Comparison of ENCODE assay signal across 1 cellular context in the genomic region with DNA sequence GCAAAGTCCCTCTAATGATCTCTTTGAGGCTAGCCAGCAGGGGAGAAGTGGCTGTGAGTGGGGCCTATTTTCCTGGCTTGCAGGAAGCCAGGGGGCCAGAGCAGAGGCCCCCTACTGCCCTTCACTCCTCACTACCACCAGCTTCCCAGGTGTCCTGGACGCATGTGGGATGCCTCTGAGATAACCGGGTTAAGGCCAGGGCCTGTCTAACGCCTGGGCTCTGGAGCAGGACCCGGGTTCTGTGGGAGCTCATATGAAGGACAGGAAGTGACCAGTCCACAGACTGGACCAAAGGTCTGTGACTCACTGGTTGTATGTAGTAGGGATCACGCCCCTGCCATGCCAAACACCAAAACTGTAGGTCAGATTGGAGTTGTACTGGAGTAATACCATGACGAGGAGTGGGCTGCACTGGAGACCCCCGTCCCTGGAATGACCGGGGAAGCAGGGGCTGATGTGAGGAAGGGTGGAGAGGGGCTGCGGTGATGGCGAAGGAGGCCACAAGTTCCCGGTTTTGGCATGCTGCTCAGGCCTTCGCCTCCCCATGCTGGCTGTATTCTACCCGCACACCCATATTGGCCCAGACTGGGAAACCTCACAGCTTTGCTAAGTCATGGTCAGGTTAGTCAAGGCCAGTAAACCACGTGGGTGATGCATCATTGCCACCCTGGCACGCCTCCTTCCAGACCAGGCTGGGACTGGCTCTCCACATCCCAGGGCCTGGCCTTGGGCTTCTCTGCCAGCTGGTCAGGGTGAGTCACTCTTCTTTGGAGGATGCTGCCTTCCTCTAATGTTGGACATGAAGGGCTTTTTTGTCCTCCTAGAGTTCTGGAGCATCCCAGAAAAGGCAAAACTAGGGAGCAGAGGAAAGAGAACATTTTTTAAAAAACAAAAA.
TF ChIP-seq lines count a peak whose summit lies in the region.

No MANE protein-coding gene starts in this region.

TF ChIP-seq in GM12878, 131 proteins besides CTCF, POLR2A, EP300 and RAD21 (continued from another document):
- TF ChIP-seq, protein P1, sequence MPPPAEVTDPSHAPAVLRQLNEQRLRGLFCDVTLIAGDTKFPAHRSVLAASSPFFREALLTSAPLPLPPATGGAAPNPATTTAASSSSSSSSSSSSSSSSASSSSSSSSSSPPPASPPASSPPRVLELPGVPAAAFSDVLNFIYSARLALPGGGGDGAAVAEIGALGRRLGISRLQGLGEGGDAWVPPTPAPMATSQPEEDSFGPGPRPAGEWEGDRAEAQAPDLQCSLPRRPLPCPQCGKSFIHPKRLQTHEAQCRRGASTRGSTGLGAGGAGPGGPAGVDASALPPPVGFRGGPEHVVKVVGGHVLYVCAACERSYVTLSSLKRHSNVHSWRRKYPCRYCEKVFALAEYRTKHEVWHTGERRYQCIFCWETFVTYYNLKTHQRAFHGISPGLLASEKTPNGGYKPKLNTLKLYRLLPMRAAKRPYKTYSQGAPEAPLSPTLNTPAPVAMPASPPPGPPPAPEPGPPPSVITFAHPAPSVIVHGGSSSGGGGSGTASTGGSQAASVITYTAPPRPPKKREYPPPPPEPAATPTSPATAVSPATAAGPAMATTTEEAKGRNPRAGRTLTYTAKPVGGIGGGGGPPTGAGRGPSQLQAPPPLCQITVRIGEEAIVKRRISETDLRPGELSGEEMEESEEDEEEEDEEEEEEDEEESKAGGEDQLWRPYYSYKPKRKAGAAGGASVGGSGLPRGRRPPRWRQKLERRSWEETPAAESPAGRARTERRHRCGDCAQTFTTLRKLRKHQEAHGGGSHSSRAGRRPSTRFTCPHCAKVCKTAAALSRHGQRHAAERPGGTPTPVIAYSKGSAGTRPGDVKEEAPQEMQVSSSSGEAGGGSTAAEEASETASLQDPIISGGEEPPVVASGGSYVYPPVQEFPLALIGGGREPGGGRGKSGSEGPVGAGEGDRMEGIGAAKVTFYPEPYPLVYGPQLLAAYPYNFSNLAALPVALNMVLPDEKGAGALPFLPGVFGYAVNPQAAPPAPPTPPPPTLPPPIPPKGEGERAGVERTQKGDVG (CRISPR knock-in tag; IDR thresholded peaks at IDR 0.05): no peak
- TF ChIP-seq FOXM1 (IDR thresholded peaks at IDR 0.05; ENCODE audit: low read depth, low read length): no peak
- TF ChIP-seq IKZF2 (IDR thresholded peaks at IDR 0.05): no peak
- no peak for TF ChIP-seq RB1 (IDR thresholded peaks at IDR 0.05; ENCODE audit: borderline replicate concordance)
- TF ChIP-seq ZNF274 (IDR thresholded peaks at IDR 0.05; ENCODE audit: insufficient read depth, insufficient read length): no peak
- TF ChIP-seq, protein P2, sequence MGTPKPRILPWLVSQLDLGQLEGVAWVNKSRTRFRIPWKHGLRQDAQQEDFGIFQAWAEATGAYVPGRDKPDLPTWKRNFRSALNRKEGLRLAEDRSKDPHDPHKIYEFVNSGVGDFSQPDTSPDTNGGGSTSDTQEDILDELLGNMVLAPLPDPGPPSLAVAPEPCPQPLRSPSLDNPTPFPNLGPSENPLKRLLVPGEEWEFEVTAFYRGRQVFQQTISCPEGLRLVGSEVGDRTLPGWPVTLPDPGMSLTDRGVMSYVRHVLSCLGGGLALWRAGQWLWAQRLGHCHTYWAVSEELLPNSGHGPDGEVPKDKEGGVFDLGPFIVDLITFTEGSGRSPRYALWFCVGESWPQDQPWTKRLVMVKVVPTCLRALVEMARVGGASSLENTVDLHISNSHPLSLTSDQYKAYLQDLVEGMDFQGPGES (IDR thresholded peaks at IDR 0.05): no peak
